Comparison of ENCODE assay signal across 2 cellular contexts in genomic region chr13:110757296-110757695, GRCh38.
TF ChIP-seq lines count a peak whose summit lies in the region.

No MANE protein-coding gene starts in this region.

TF ChIP-seq in GM23338, 12 proteins besides CTCF, POLR2A, EP300 and RAD21 (continued from another document):
- TF ChIP-seq ETS1 (IDR thresholded peaks at IDR 0.05) (no peak), ZNF114 (CRISPR knock-in tag; IDR thresholded peaks at IDR 0.05) (no peak), ZNF462 (CRISPR knock-in tag; IDR thresholded peaks at IDR 0.05) (no peak), POLR2AphosphoS5 (IDR thresholded peaks at IDR 0.05; ENCODE audit: low read depth) (no peak), ZNF331 (CRISPR knock-in tag; IDR thresholded peaks at IDR 0.05; ENCODE audit: low read depth) (no peak), JUNB (IDR thresholded peaks at IDR 0.05; ENCODE audit: unreplicated experiment) (no peak), EZH2 (IDR thresholded peaks at IDR 0.05; ENCODE audit: low read depth, unreplicated experiment) (no peak), REST (IDR thresholded peaks at IDR 0.05; ENCODE audit: unreplicated experiment) (no peak), STAT1 (IDR thresholded peaks at IDR 0.05; ENCODE audit: unreplicated experiment) (no peak)

TF ChIP-seq in WTC11, 78 proteins besides CTCF, POLR2A, EP300 and RAD21 (continued from another document):
- TF ChIP-seq AFF4 (CRISPR knock-in tag; IDR thresholded peaks at IDR 0.05; ENCODE audit: borderline replicate concordance) (no peak), FOXP1 (CRISPR knock-in tag; IDR thresholded peaks at IDR 0.05; ENCODE audit: borderline replicate concordance) (no peak), ZNF138 (CRISPR knock-in tag; conservative IDR thresholded peaks at IDR 0.05) (no peak), E2F4 (CRISPR knock-in tag; IDR thresholded peaks at IDR 0.05; ENCODE audit: borderline replicate concordance, low read depth) (no peak), NFYB (CRISPR knock-in tag; conservative IDR thresholded peaks at IDR 0.05; ENCODE audit: low read depth) (no peak), ATF1 (CRISPR knock-in tag; IDR thresholded peaks at IDR 0.05) (no peak), FOXP4 (CRISPR knock-in tag; IDR thresholded peaks at IDR 0.05) (no peak), IRF1 (CRISPR knock-in tag; IDR thresholded peaks at IDR 0.05) (no peak)
TF ChIP-seq in WTC11: peak in this region for 0.
